Comparison of ENCODE assay signal across 9 cellular contexts in genomic region chr13:77345150-77345780, GRCh38. TPM values are rescaled to one million over a fixed set of nuclear protein-coding genes. Genes with fewer than 3 reads are reported as not detected.
DNase-seq lines count a peak whose midpoint lies in the region; ATAC-seq and TF ChIP-seq lines count a peak whose summit lies in the region.
"Had no signal": no experiment of that assay in that cellular context is flagged by ENCODE, and none has a peak within 500 bp of the region (broad histone marks: within the 10 kb centered on the region; RNA-seq: fewer than 3 reads in every experiment).

No MANE protein-coding gene starts in this region.

- peak overlapping the region in 7 of 8 donors; percentile 18 to 87 (median 67) for H3K27ac Mint-ChIP-seq in CD8-positive, alpha-beta memory T cell

- no peaks in the 10 kb centered on the region for H3K9me3 ChIP-seq in CD8-positive, alpha-beta memory T cell (ENCODE audit: low read length)
- H3K9me3 ChIP-seq in WERI-Rb-1 (ENCODE audit: severe bottlenecking): no peaks in the 10 kb centered on the region

- H3K36me3 Mint-ChIP-seq in CD8-positive, alpha-beta memory T cell: no peaks in the 10 kb centered on the region

- peaks cover 16 to 21% (median 19%) of the 10 kb centered on the region in 3 donors for H3K4me1 Mint-ChIP-seq in CD8-positive, alpha-beta memory T cell

- H3K4me3 ChIP-seq in CD8-positive, alpha-beta memory T cell (ENCODE audit: low read length): no peak overlapping the region
- no peak overlapping the region for H3K4me3 ChIP-seq in WERI-Rb-1 (ENCODE audit: low read depth, low read length)

- POLR2A ChIA-PET in CD8-positive, alpha-beta memory T cell (lab: Charles Lee): no interaction called here

- TF ChIP-seq CTCF in GM20000 (IDR thresholded peaks at IDR 0.05; ENCODE audit: extremely low read depth, missing control alignments) (no peak), WERI-Rb-1 (IDR thresholded peaks at IDR 0.05; ENCODE audit: low read depth, low read length) (no peak)

- DNase-seq in CD8-positive, alpha-beta memory T cell: no peak
- DNase-seq in SIG-M5 (lab: John Stamatoyannopoulos, UW) (peak; percentile 29), HuH-7.5 (ENCODE audit: low spot score) (no peak), GM20000 (ENCODE audit: low spot score) (no peak), WERI-Rb-1 (no peak), HuH-7 (ENCODE audit: low spot score) (no peak)

- no peaks in the 10 kb centered on the region for H3K27me3 Mint-ChIP-seq in CD8-positive, alpha-beta memory T cell

- H3K36me3 ChIP-seq in CD8-positive, alpha-beta memory T cell (ENCODE audit: insufficient read depth, low read length): no peaks in the 10 kb centered on the region
- no peaks in the 10 kb centered on the region for H3K36me3 ChIP-seq in WERI-Rb-1

- CTCF ChIA-PET in CD8-positive, alpha-beta memory T cell (lab: Charles Lee): interaction anchor here (0.8 kb wide), 1 partner anchor 132 kb away, joined by 3 read pairs; no protein-coding TSS in a partner anchor

- peak; percentile 36 for ATAC-seq in GM19455 (IDR thresholded peaks at IDR 0.05; ENCODE audit: unreplicated experiment)
- ATAC-seq in HG03457 (IDR thresholded peaks at IDR 0.05; ENCODE audit: unreplicated experiment): peak; percentile 58

- H3K27me3 ChIP-seq in CD8-positive, alpha-beta memory T cell (ENCODE audit: insufficient read depth, low read length, poor library complexity, severe bottlenecking): no peaks in the 10 kb centered on the region
- H3K27me3 ChIP-seq in WERI-Rb-1 (ENCODE audit: insufficient read depth, low read depth, severe bottlenecking): no peaks in the 10 kb centered on the region

- H3K9me3 Mint-ChIP-seq in CD8-positive, alpha-beta memory T cell: no peaks in the 10 kb centered on the region

- H3K4me1 ChIP-seq in CD8-positive, alpha-beta memory T cell (ENCODE audit: insufficient read depth, low read length): peaks cover 4% of the 10 kb centered on the region

- H3K4me3 Mint-ChIP-seq in CD8-positive, alpha-beta memory T cell: peak overlapping the region in 6 of 7 donors; percentile 37 to 67 (median 59)

- no peak overlapping the region for H3K27ac ChIP-seq in CD8-positive, alpha-beta memory T cell (ENCODE audit: low read depth, low read length)
- H3K27ac ChIP-seq in WERI-Rb-1: no peak overlapping the region
- H3K27ac ChIP-seq: VCaP had no signal

RNA-seq across cellular contexts. Expression of gene MYCBP2, which starts 18.4 kb away (rescaled TPM):
- 100 to 1,000 TPM; 110 to 111 TPM for total RNA-seq in CD8-positive, alpha-beta memory T cell
- polyA plus RNA-seq in CD8-positive, alpha-beta memory T cell: 44.6 TPM
